Comparison of ENCODE assay signal across 18 cellular contexts in genomic region chr1:232470711-232471110, GRCh38.
"Had no signal": no experiment of that assay in that cellular context is flagged by ENCODE, and none has a peak within 500 bp of the region (broad histone marks: within the 10 kb centered on the region; RNA-seq: fewer than 3 reads in every experiment).

No MANE protein-coding gene starts in this region.

- H3K9me3 ChIP-seq: gastrocnemius medialis, lower lobe of right lung, prostate gland, right atrium auricular region, stomach, thyroid gland had no signal

- H3K27me3 ChIP-seq: gastrocnemius medialis, right atrium auricular region, stomach, thyroid gland had no signal

- H3K4me3 Mint-ChIP-seq: nephron progenitor cell; stimulated activated effector memory CD8-positive, alpha-beta T cell treated with anti-CD3 and anti-CD28 coated beads, Interleukin-12 subunit alpha, Interleukin-12 subunit beta, amount 100 ng/mL, for 72 hours had no signal

- H3K27ac ChIP-seq: gastrocnemius medialis, lower lobe of right lung, prostate gland, right atrium auricular region, stomach, thyroid gland had no signal

- H3K9me3 Mint-ChIP-seq: naive thymus-derived CD8-positive, alpha-beta T cell; nephron progenitor cell; stimulated activated effector memory CD8-positive, alpha-beta T cell treated with anti-CD3 and anti-CD28 coated beads, Interleukin-12 subunit alpha, Interleukin-12 subunit beta, amount 100 ng/mL, for 72 hours had no signal

- H3K4me3 ChIP-seq: gastrocnemius medialis, lower lobe of right lung, prostate gland, right atrium auricular region, stomach, thyroid gland had no signal

- H3K27ac Mint-ChIP-seq: naive thymus-derived CD8-positive, alpha-beta T cell; nephron progenitor cell; stimulated activated effector memory CD8-positive, alpha-beta T cell treated with anti-CD3 and anti-CD28 coated beads, Interleukin-12 subunit alpha, Interleukin-12 subunit beta, amount 100 ng/mL, for 72 hours had no signal

- ATAC-seq: gastrocnemius medialis; left ventricle myocardium superior; lower lobe of right lung; naive thymus-derived CD8-positive, alpha-beta T cell; sciatic nerve; stimulated activated effector memory CD8-positive, alpha-beta T cell treated with anti-CD3 and anti-CD28 coated beads, Interleukin-12 subunit alpha, Interleukin-12 subunit beta, amount 100 ng/mL, for 72 hours had no signal

- H3K36me3 ChIP-seq: gastrocnemius medialis, prostate gland, thyroid gland had no signal

- H3K36me3 Mint-ChIP-seq: stimulated activated effector memory CD8-positive, alpha-beta T cell treated with anti-CD3 and anti-CD28 coated beads, Interleukin-12 subunit alpha, Interleukin-12 subunit beta, amount 100 ng/mL, for 72 hours had no signal

- DNase-seq: effector memory CD4-positive, alpha-beta T cell; gastrocnemius medialis; head of caudate nucleus; left ventricle myocardium superior; lower lobe of right lung; naive thymus-derived CD8-positive, alpha-beta T cell; nephron progenitor cell; nucleus accumbens; stimulated activated CD4-positive, alpha-beta T cell treated with anti-CD3 and anti-CD28 coated beads, Interleukin-2, amount 100 ng/mL, for 24 hours; stimulated activated CD4-positive, alpha-beta T cell treated with anti-CD3 and anti-CD28 coated beads, Interleukin-4, amount 100 ng/mL, for 24 hours; stimulated activated naive CD4-positive, alpha-beta T cell treated with Interleukin-2 at 50 U/mL for 16 hours; stomach; thyroid gland; trophoblast cell had no signal

- H3K4me1 ChIP-seq: gastrocnemius medialis, prostate gland, thyroid gland had no signal
